ENCODE assay signal across 2 cellular contexts in genomic region chr1:6260433-6260934, GRCh38.
TF ChIP-seq lines count a peak whose summit lies in the region.

No MANE protein-coding gene starts in this region.

TF ChIP-seq in endothelial cell of umbilical vein, 7 proteins besides CTCF, POLR2A, EP300 and RAD21 (continued from another document):
- TF ChIP-seq MAX (IDR thresholded peaks at IDR 0.05; ENCODE audit: insufficient read depth, insufficient read length) = no peak
- TF ChIP-seq MYC (IDR thresholded peaks at IDR 0.05; ENCODE audit: low read depth, low read length) = no peak
- no peak for TF ChIP-seq JUN (IDR thresholded peaks at IDR 0.05; ENCODE audit: borderline replicate concordance, insufficient read depth, insufficient read length, low read depth)
- no peak for TF ChIP-seq GATA2 (IDR thresholded peaks at IDR 0.05; ENCODE audit: insufficient read depth, insufficient read length, low read depth, low read length)

TF ChIP-seq in neural cell, 6 proteins besides CTCF, POLR2A, EP300 and RAD21:
- no peak for TF ChIP-seq REST (IDR thresholded peaks at IDR 0.05; ENCODE audit: borderline replicate concordance)
- no peak for TF ChIP-seq SMC3 (conservative IDR thresholded peaks at IDR 0.05; ENCODE audit: poor library complexity)
- no peak for TF ChIP-seq EZH2 (IDR thresholded peaks at IDR 0.05; ENCODE audit: borderline replicate concordance, insufficient read depth, low read length, poor library complexity, severe bottlenecking)
- TF ChIP-seq MXI1 (conservative IDR thresholded peaks at IDR 0.05; ENCODE audit: poor library complexity, severe bottlenecking) = no peak
- TF ChIP-seq TAF1 (IDR thresholded peaks at IDR 0.05; ENCODE audit: low read depth) = no peak
- no peak for TF ChIP-seq POLR2AphosphoS5 (IDR thresholded peaks at IDR 0.05)
